Comparison of ENCODE assay signal across 19 cellular contexts in genomic region chr6:54916858-54917257, GRCh38.
DNase-seq lines count a peak whose midpoint lies in the region; FAIRE-seq and TF ChIP-seq lines count a peak whose summit lies in the region.
"Had no signal": no experiment of that assay in that cellular context is flagged by ENCODE, and none has a peak within 500 bp of the region (broad histone marks: within the 10 kb centered on the region; RNA-seq: fewer than 3 reads in every experiment).

No MANE protein-coding gene starts in this region.

- no peak for FAIRE-seq in GM19239 (lab: Jason Lieb, UNC)
- FAIRE-seq: D721Med, K562 had no signal

- H3K9me3 ChIP-seq in tibial artery: no peaks in the 10 kb centered on the region
- H3K9me3 ChIP-seq: thoracic aorta had no signal

- no peak overlapping the region for H3K4me3 ChIP-seq in tibial artery
- H3K4me3 ChIP-seq: K562, thoracic aorta had no signal

- H3K9me3 Mint-ChIP-seq in type B pancreatic cell (no peaks in the 10 kb centered on the region), Calu3 (ENCODE audit: low read depth, unreplicated experiment) (no peaks in the 10 kb centered on the region)
- H3K9me3 Mint-ChIP-seq: activated CD4-positive, alpha-beta T cell treated with anti-CD3 and anti-CD28 coated beads, Interleukin-2, amount 10 ng/mL, durations not matched to agents 7 days and 5 days; activated T-cell treated with anti-CD3 and anti-CD28 coated beads, Interleukin-2, amount 50 U/mL, for 4 hours; nephron progenitor cell had no signal

- peak overlapping the region; percentile 48 for H3K27ac ChIP-seq in epithelial cell of prostate
- H3K27ac ChIP-seq in tibial artery: no peak overlapping the region
- H3K27ac ChIP-seq: thoracic aorta had no signal

- DNase-seq in A172 (ENCODE audit: low spot score) (peak; percentile 62), GM04503 (ENCODE audit: low read depth) (peak; percentile 14), NCI-H226 (peak; percentile 78), epithelial cell of prostate (ENCODE audit: low read depth, low spot score) (peak; percentile 71), tibial artery (no peak), type B pancreatic cell (ENCODE audit: extremely low spot score, unreplicated experiment) (no peak), Calu3 (no peak), GM19239 (ENCODE audit: insufficient read length, low spot score) (no peak)
- DNase-seq: activated CD4-positive, alpha-beta T cell treated with anti-CD3 and anti-CD28 coated beads, Interleukin-2, amount 10 ng/mL, durations not matched to agents 7 days and 5 days; activated naive CD8-positive, alpha-beta T cell treated with anti-CD3 and anti-CD28 coated beads for 36 hours; activated T-cell treated with anti-CD3 and anti-CD28 coated beads, Interleukin-2, amount 50 U/mL, for 4 hours; effector memory CD4-positive, alpha-beta T cell; NCI-H1694 treated with DMSO at 0.1 percent for 48 hours; NCI-H774; nephron progenitor cell; retina had no signal

- BruUV-seq in Calu3 (replicated peaks; lab: Mats Ljungman, UMichigan): no TSS peak

- H3K36me3 Mint-ChIP-seq in type B pancreatic cell: no peaks in the 10 kb centered on the region
- H3K36me3 Mint-ChIP-seq in Calu3 (ENCODE audit: insufficient read depth, unreplicated experiment): peaks cover 6% of the 10 kb centered on the region
- H3K36me3 Mint-ChIP-seq: activated naive CD8-positive, alpha-beta T cell treated with anti-CD3 and anti-CD28 coated beads for 36 hours had no signal

- intact Hi-C loops in tibial artery (cut with DNase I; ENCODE audit: low total_unique reads) (no loop called here), Calu3 (cut with micrococcal nuclease; ENCODE audit: unreplicated experiment) (no loop called here)

- no peaks in the 10 kb centered on the region for H3K4me1 ChIP-seq in tibial artery

- no peak overlapping the region for H3K4me3 Mint-ChIP-seq in type B pancreatic cell
- no peak overlapping the region for H3K4me3 Mint-ChIP-seq in Calu3 (ENCODE audit: low read depth, unreplicated experiment)
- H3K4me3 Mint-ChIP-seq: activated CD4-positive, alpha-beta T cell treated with anti-CD3 and anti-CD28 coated beads, Interleukin-2, amount 10 ng/mL, durations not matched to agents 7 days and 5 days; activated naive CD8-positive, alpha-beta T cell treated with anti-CD3 and anti-CD28 coated beads for 36 hours; activated T-cell treated with anti-CD3 and anti-CD28 coated beads, Interleukin-2, amount 50 U/mL, for 4 hours; nephron progenitor cell had no signal

- H3K27ac Mint-ChIP-seq in type B pancreatic cell (no peak overlapping the region), Calu3 (ENCODE audit: unreplicated experiment) (no peak overlapping the region)
- H3K27ac Mint-ChIP-seq: activated CD4-positive, alpha-beta T cell treated with anti-CD3 and anti-CD28 coated beads, Interleukin-2, amount 10 ng/mL, durations not matched to agents 7 days and 5 days; activated naive CD8-positive, alpha-beta T cell treated with anti-CD3 and anti-CD28 coated beads for 36 hours; nephron progenitor cell had no signal

- no peaks in the 10 kb centered on the region for H3K36me3 ChIP-seq in tibial artery
- H3K36me3 ChIP-seq: thoracic aorta had no signal

- no peaks in the 10 kb centered on the region for H3K27me3 ChIP-seq in tibial artery

- no peaks in the 10 kb centered on the region for H3K27me3 Mint-ChIP-seq in type B pancreatic cell
- H3K27me3 Mint-ChIP-seq in Calu3 (ENCODE audit: unreplicated experiment): no peaks in the 10 kb centered on the region
- H3K27me3 Mint-ChIP-seq: activated CD4-positive, alpha-beta T cell treated with anti-CD3 and anti-CD28 coated beads, Interleukin-2, amount 10 ng/mL, durations not matched to agents 7 days and 5 days; activated naive CD8-positive, alpha-beta T cell treated with anti-CD3 and anti-CD28 coated beads for 36 hours had no signal

- TF ChIP-seq CTCF in tibial artery (IDR thresholded peaks at IDR 0.05): no peak
- TF ChIP-seq CTCF in type B pancreatic cell (conservative IDR thresholded peaks at IDR 0.05): no peak
- no peak for TF ChIP-seq CTCF in Calu3 (IDR thresholded peaks at IDR 0.05; ENCODE audit: unreplicated experiment)

- CTCF ChIA-PET in Calu3 (lab: Charles Lee): no interaction called here

- H3K4me1 Mint-ChIP-seq in type B pancreatic cell (ENCODE audit: unreplicated experiment) (no peaks in the 10 kb centered on the region), Calu3 (ENCODE audit: low read depth, unreplicated experiment) (no peaks in the 10 kb centered on the region)
- H3K4me1 Mint-ChIP-seq: activated CD4-positive, alpha-beta T cell treated with anti-CD3 and anti-CD28 coated beads, Interleukin-2, amount 10 ng/mL, durations not matched to agents 7 days and 5 days; activated naive CD8-positive, alpha-beta T cell treated with anti-CD3 and anti-CD28 coated beads for 36 hours; nephron progenitor cell had no signal

Comparison
In these comparisons a context has a peak if more than half of its experiments do, and no peak if none do; other contexts are left out.
1. DNase-seq: peak in A172 (single experiment), GM04503 (single experiment), NCI-H226 (single experiment) and epithelial cell of prostate (single experiment); none in tibial artery (0 of 2), type B pancreatic cell (single experiment), Calu3 (single experiment) and GM19239 (single experiment).